3 cellular contexts compared by ENCODE assay signal in genomic region chr6:102994866-102995265, GRCh38.
"Had no signal": no experiment of that assay in that cellular context is flagged by ENCODE, and none has a peak within 500 bp of the region (broad histone marks: within the 10 kb centered on the region; RNA-seq: fewer than 3 reads in every experiment).

No MANE protein-coding gene starts in this region.

- ATAC-seq: GM12878 had no signal

- H3K4me3 ChIP-seq: GM12878 had no signal

- DNase-seq: GDM1, GF-D8 had no signal
